Comparison of ENCODE assay signal across 8 cellular contexts in the genomic region with DNA sequence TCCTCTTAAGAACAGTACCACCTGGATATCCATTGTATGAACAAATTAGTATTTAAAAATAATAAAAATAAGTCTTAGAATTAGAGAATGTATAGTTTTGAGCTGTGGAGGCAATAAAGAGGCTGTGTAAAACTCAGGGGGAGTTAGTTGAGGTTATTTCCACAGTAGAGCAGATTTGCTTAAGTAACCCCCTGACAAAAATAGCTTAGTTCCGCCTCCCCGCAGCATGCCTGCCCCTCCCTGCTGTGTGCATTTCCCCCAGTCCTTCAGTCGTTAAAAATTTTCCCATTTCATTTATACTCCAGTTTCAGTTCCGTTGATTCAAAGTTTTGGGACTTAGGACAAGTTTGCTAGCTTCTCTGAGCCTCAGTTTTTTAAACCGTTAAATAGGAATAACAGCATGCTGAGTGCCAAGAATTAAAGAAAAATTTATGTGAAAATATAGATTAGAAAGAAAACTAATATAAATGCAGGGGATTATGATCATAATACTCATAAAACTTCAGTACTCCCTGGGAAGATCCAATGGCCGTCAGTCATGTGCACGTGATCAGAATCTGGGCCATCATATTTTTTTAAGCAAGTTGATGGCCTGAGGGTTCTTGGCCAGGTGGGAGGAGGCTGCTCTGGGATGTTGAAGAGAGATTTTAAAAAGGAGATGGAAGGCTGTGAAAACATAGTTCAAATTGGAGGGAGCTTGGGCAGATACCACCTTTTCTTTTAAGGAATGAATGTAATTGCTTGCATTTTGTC. TPM values are rescaled to one million over a fixed set of nuclear protein-coding genes. Genes with fewer than 3 reads are reported as not detected.
DNase-seq lines count a peak whose midpoint lies in the region; ATAC-seq and TF ChIP-seq lines count a peak whose summit lies in the region.

No MANE protein-coding gene starts in this region.

- DNase-seq in SIG-M5 treated with dmso at 0.1 percent for 504 hours (lab: John Stamatoyannopoulos, UW; ENCODE audit: unreplicated experiment) (peak; percentile 98), glutamatergic neuron (no peak), amniotic stem cell (lab: John Stamatoyannopoulos, UW) (no peak), G401 (ENCODE audit: low spot score) (no peak)
- peak; percentile 49 for DNase-seq in stimulated activated naive B cell treated with anti-CD40 and anti-IgM and Interleukin-4, amounts not matched to agents 10 μg/mL and 1 μg/mL and 100 μg/mL, for 72 hours

- peaks cover 7% of the 10 kb centered on the region for H3K27me3 Mint-ChIP-seq in glutamatergic neuron (ENCODE audit: unreplicated experiment)
- no peaks in the 10 kb centered on the region for H3K27me3 Mint-ChIP-seq in stimulated activated naive B cell treated with anti-CD40 and anti-IgM and Interleukin-4, amounts not matched to agents 10 μg/mL and 1 μg/mL and 100 μg/mL, for 72 hours

- H3K36me3 Mint-ChIP-seq in glutamatergic neuron (ENCODE audit: unreplicated experiment), result no peaks in the 10 kb centered on the region
- no peaks in the 10 kb centered on the region for H3K36me3 Mint-ChIP-seq in stimulated activated naive B cell treated with anti-CD40 and anti-IgM and Interleukin-4, amounts not matched to agents 10 μg/mL and 1 μg/mL and 100 μg/mL, for 72 hours

- peaks cover 11% of the 10 kb centered on the region for H3K9me3 Mint-ChIP-seq in glutamatergic neuron (ENCODE audit: unreplicated experiment)
- H3K9me3 Mint-ChIP-seq in stimulated activated naive B cell treated with anti-CD40 and anti-IgM and Interleukin-4, amounts not matched to agents 10 μg/mL and 1 μg/mL and 100 μg/mL, for 72 hours, result no peaks in the 10 kb centered on the region

- H3K4me3 Mint-ChIP-seq in glutamatergic neuron (ENCODE audit: unreplicated experiment), result peak overlapping the region; percentile 3
- peak overlapping the region; percentile 75 to 80 for H3K4me3 Mint-ChIP-seq in stimulated activated naive B cell treated with anti-CD40 and anti-IgM and Interleukin-4, amounts not matched to agents 10 μg/mL and 1 μg/mL and 100 μg/mL, for 72 hours

- H3K4me1 Mint-ChIP-seq in glutamatergic neuron (ENCODE audit: low read depth, unreplicated experiment), result peaks cover 31% of the 10 kb centered on the region
- H3K4me1 Mint-ChIP-seq in stimulated activated naive B cell treated with anti-CD40 and anti-IgM and Interleukin-4, amounts not matched to agents 10 μg/mL and 1 μg/mL and 100 μg/mL, for 72 hours, result peaks cover 41 to 66% of the 10 kb centered on the region in 2 donors

- ATAC-seq in GM18517 (IDR thresholded peaks at IDR 0.05; ENCODE audit: unreplicated experiment) (peak; percentile 19), HG02981 (IDR thresholded peaks at IDR 0.05; ENCODE audit: unreplicated experiment) (peak; percentile 18), HG02571 (IDR thresholded peaks at IDR 0.05; ENCODE audit: unreplicated experiment) (no peak)
- ATAC-seq in stimulated activated naive B cell treated with anti-CD40 and anti-IgM and Interleukin-4, amounts not matched to agents 10 μg/mL and 1 μg/mL and 100 μg/mL, for 72 hours (replicated peaks), result peak; percentile 11 to 17

- in situ Hi-C loops in G401 (cut with HindIII; ENCODE audit: low sequenced_read_pairs), result no loop called here

- no peak for TF ChIP-seq CTCF in glutamatergic neuron (IDR thresholded peaks at IDR 0.05; ENCODE audit: partially characterized antibody, unreplicated experiment)

- H3K27ac Mint-ChIP-seq in glutamatergic neuron (ENCODE audit: unreplicated experiment), result no peak overlapping the region
- peak overlapping the region; percentile 93 for H3K27ac Mint-ChIP-seq in stimulated activated naive B cell treated with anti-CD40 and anti-IgM and Interleukin-4, amounts not matched to agents 10 μg/mL and 1 μg/mL and 100 μg/mL, for 72 hours

RNA-seq across cellular contexts. Expression of a gene that starts 14.5 kb away (rescaled TPM):
- 262 TPM for total RNA-seq in glutamatergic neuron (ENCODE audit: unreplicated experiment)
- 191 and 254 TPM in 2 replicates for total RNA-seq in G401 (2014; rRNA removed; shearing (Covaris generic))

Comparison
In these comparisons a context has a peak if more than half of its experiments do, and no peak if none do; other contexts are left out.
1. DNase-seq: peak in SIG-M5 treated with dmso at 0.1 percent for 504 hours (single experiment) and stimulated activated naive B cell treated with anti-CD40 and anti-IgM and Interleukin-4, amounts not matched to agents 10 μg/mL and 1 μg/mL and 100 μg/mL, for 72 hours (single experiment); none in glutamatergic neuron (single experiment), amniotic stem cell (single experiment) and G401 (single experiment).